13 cellular contexts compared by ENCODE assay signal in genomic region chr17:50273654-50274040, GRCh38. TPM values are rescaled to one million over a fixed set of nuclear protein-coding genes. Genes with fewer than 3 reads are reported as not detected.
DNase-seq lines count a peak whose midpoint lies in the region; ATAC-seq and TF ChIP-seq lines count a peak whose summit lies in the region.
"Had no signal": no experiment of that assay in that cellular context is flagged by ENCODE, and none has a peak within 500 bp of the region (broad histone marks: within the 10 kb centered on the region; RNA-seq: fewer than 3 reads in every experiment).

No MANE protein-coding gene starts in this region.

- DNase-seq in AG10803 (ENCODE audit: low read depth) (no peak), HL-60 (ENCODE audit: low read depth in 1 of 2, low spot score in 1 of 2) (no peak), neural progenitor cell (ENCODE audit: low spot score) (no peak), NCI-H187 treated with DMSO at 0.1 percent for 48 hours (lab: John Stamatoyannopoulos, UW) (no peak), NCI-H446 (lab: John Stamatoyannopoulos, UW) (no peak), Kasumi-1 (lab: John Stamatoyannopoulos, UW) (no peak)
- DNase-seq: NCI-H2029 treated with DMSO at 0.1 percent for 48 hours had no signal

- H3K4me3 Mint-ChIP-seq in neural progenitor cell, result no peak overlapping the region

- no peak overlapping the region for H3K27ac ChIP-seq in HL-60 (replicated peaks)
- H3K27ac ChIP-seq in duodenal mucosa (ENCODE audit: low read depth, low read length), result no peak overlapping the region
- H3K27ac ChIP-seq in neural progenitor cell, result no peak overlapping the region
- H3K27ac ChIP-seq: body of pancreas had no signal

- peaks cover 12% of the 10 kb centered on the region for H3F3A ChIP-seq in neural progenitor cell (ENCODE audit: low read depth)

- H3K4me1 ChIP-seq in duodenal mucosa (ENCODE audit: control insufficient read depth in 1 of 2, insufficient read depth in 2 of 2, low read length in 2 of 2), result peaks cover 28 to 33% of the 10 kb centered on the region in 2 donors
- H3K4me1 ChIP-seq in neural progenitor cell, result peaks cover 34% of the 10 kb centered on the region

- no peaks in the 10 kb centered on the region for H3K27me3 ChIP-seq in HL-60 (ENCODE audit: insufficient read depth, poor library complexity, severe bottlenecking)
- H3K27me3 ChIP-seq in duodenal mucosa (ENCODE audit: control insufficient read depth in 1 of 2, insufficient read depth in 2 of 2, low read length in 2 of 2), result peaks cover 0 to 7% of the 10 kb centered on the region in 2 donors
- H3K27me3 ChIP-seq in neural progenitor cell, result peaks cover 23% of the 10 kb centered on the region

- H2AFZ ChIP-seq in neural progenitor cell (replicated peaks), result peak overlapping the region; percentile 90

- ATAC-seq in HG03354 (IDR thresholded peaks at IDR 0.05; ENCODE audit: poor library complexity, severe bottlenecking, unreplicated experiment), result no peak

- no peaks in the 10 kb centered on the region for H3K9me3 Mint-ChIP-seq in neural progenitor cell

- no peaks in the 10 kb centered on the region for H3K79me2 ChIP-seq in neural progenitor cell (ENCODE audit: low read depth)

- no peaks in the 10 kb centered on the region for H3K9me3 ChIP-seq in duodenal mucosa (ENCODE audit: control insufficient read depth in 1 of 2, low read length in 2 of 2)
- no peaks in the 10 kb centered on the region for H3K9me3 ChIP-seq in neural progenitor cell (ENCODE audit: low read depth)
- H3K9me3 ChIP-seq: body of pancreas had no signal

- H3K27ac Mint-ChIP-seq in neural progenitor cell, result no peak overlapping the region

- H4K20me1 ChIP-seq in neural progenitor cell (ENCODE audit: low read depth), result no peaks in the 10 kb centered on the region

- peaks cover 7% of the 10 kb centered on the region for H3K27me3 Mint-ChIP-seq in neural progenitor cell (ENCODE audit: insufficient read depth, low read depth)

- peak overlapping the region; percentile 72 for H3K4me2 ChIP-seq in neural progenitor cell

- H3K36me3 Mint-ChIP-seq in neural progenitor cell, result no peaks in the 10 kb centered on the region

- H3K4me3 ChIP-seq in AG10803 (ENCODE audit: low read length), result peak overlapping the region; percentile 48
- H3K4me3 ChIP-seq in HL-60 (replicated peaks; ENCODE audit: insufficient read depth, low read length), result peak overlapping the region; percentile 48
- H3K4me3 ChIP-seq in duodenal mucosa (ENCODE audit: low read depth in 1 of 2, low read length in 2 of 2), result peak overlapping the region; percentile 84 to 88
- peak overlapping the region; percentile 23 for H3K4me3 ChIP-seq in neural progenitor cell

- H3K9ac ChIP-seq in duodenal mucosa (ENCODE audit: low read depth in 1 of 2, low read length in 2 of 2) (peak overlapping the region in 1 of 2 donors; percentile 46), neural progenitor cell (no peak overlapping the region)

- TF ChIP-seq CTCF in AG10803 (conservative IDR thresholded peaks at IDR 0.05; ENCODE audit: low read length) (no peak), HL-60 (IDR thresholded peaks at IDR 0.05; ENCODE audit: insufficient read depth, low read length) (no peak), neural progenitor cell (IDR thresholded peaks at IDR 0.05) (no peak)

- H3K36me3 ChIP-seq in duodenal mucosa (ENCODE audit: control insufficient read depth in 1 of 2, insufficient read depth in 2 of 2, low read length in 2 of 2) (peaks cover 0 to 5% of the 10 kb centered on the region in 2 donors), neural progenitor cell (no peaks in the 10 kb centered on the region)

- peaks cover 34% of the 10 kb centered on the region for H3K4me1 Mint-ChIP-seq in neural progenitor cell

RNA-seq across cellular contexts. Expression of gene TMEM92, which starts 0.6 kb away (rescaled TPM):
- total RNA-seq in neural progenitor cell (ENCODE audit: low replicate concordance), result 1.8 and 4.4 TPM in 2 replicates
- total RNA-seq: activated CD8-positive, alpha-beta memory T cell treated with anti-CD3 and anti-CD28 coated beads for 36 hours; body of pancreas; Right ventricle myocardium inferior; temporal lobe had no signal

Comparison
In these comparisons a context has a peak if more than half of its experiments do, and no peak if none do; other contexts are left out.
1. H3K4me3 ChIP-seq: peak in every context shown above with its lines; median percentile 86 in duodenal mucosa; 48 in AG10803; 48 in HL-60; 23 in neural progenitor cell.